Comparison of ENCODE assay signal across 8 cellular contexts in genomic region chr4:184733654-184734524, GRCh38. TPM values are rescaled to one million over a fixed set of nuclear protein-coding genes. Genes with fewer than 3 reads are reported as not detected.
DNase-seq lines count a peak whose midpoint lies in the region; ATAC-seq, FAIRE-seq and TF ChIP-seq lines count a peak whose summit lies in the region.

TSS of gene CENPU (minus strand) at chr4:184734096. CDS start at chr4:184734062, 34 bp downstream.

- peaks cover 37% of the 10 kb centered on the region for H3K36me3 ChIP-seq in KOPT-K1 (ENCODE audit: insufficient read depth, low read length)
- no peaks in the 10 kb centered on the region for H3K36me3 ChIP-seq in esophagus squamous epithelium

- H3K36me3 Mint-ChIP-seq in activated T-cell treated with anti-CD3 and anti-CD28 coated beads, Interleukin-2, amount 50 U/mL, for 72 hours (ENCODE audit: insufficient read depth in 2 of 2), result peaks cover 2 to 20% of the 10 kb centered on the region in 2 donors

- H3K27me3 Mint-ChIP-seq in activated T-cell treated with anti-CD3 and anti-CD28 coated beads, Interleukin-2, amount 50 U/mL, for 72 hours (ENCODE audit: low read depth), result no peaks in the 10 kb centered on the region

- H3K27ac Mint-ChIP-seq in activated T-cell treated with anti-CD3 and anti-CD28 coated beads, Interleukin-2, amount 50 U/mL, for 72 hours, result peak within 1 kb of the TSS; percentile 87

- H3K9me3 ChIP-seq in KOPT-K1 (ENCODE audit: insufficient read depth, low read length, poor library complexity, severe bottlenecking) (no peaks in the 10 kb centered on the region), esophagus squamous epithelium (no peaks in the 10 kb centered on the region)

- ATAC-seq in GM21786 (IDR thresholded peaks at IDR 0.05; ENCODE audit: unreplicated experiment), result peak; percentile 90
- peak; percentile 91 to 92 for ATAC-seq in activated T-cell treated with anti-CD3 and anti-CD28 coated beads, Interleukin-2, amount 50 U/mL, for 72 hours (replicated peaks in 1 of 2)

- H3K4me3 Mint-ChIP-seq in activated T-cell treated with anti-CD3 and anti-CD28 coated beads, Interleukin-2, amount 50 U/mL, for 72 hours, result peak within 1 kb of the TSS; percentile 99 to 100

- intact Hi-C loops in esophagus squamous epithelium (cut with DNase I), result no loop called here

- H3K4me1 Mint-ChIP-seq in activated T-cell treated with anti-CD3 and anti-CD28 coated beads, Interleukin-2, amount 50 U/mL, for 72 hours (ENCODE audit: low read depth), result peaks cover 31% of the 10 kb centered on the region

- H3K27ac ChIP-seq in KOPT-K1 (ENCODE audit: low read depth, low read length, poor library complexity, severe bottlenecking), result peak within 1 kb of the TSS; percentile 91
- H3K27ac ChIP-seq in esophagus squamous epithelium, result peak within 1 kb of the TSS; percentile 78 to 96 (median 92)

- no peaks in the 10 kb centered on the region for H3K9me3 Mint-ChIP-seq in activated T-cell treated with anti-CD3 and anti-CD28 coated beads, Interleukin-2, amount 50 U/mL, for 72 hours

- peak in 2 of 6 experiments; percentile 39 for TF ChIP-seq CTCF in esophagus squamous epithelium (IDR thresholded peaks at IDR 0.05)

- no peaks in the 10 kb centered on the region for H3K27me3 ChIP-seq in esophagus squamous epithelium

- peaks cover 3 to 56% (median 11%) of the 10 kb centered on the region in 3 donors for H3K4me1 ChIP-seq in esophagus squamous epithelium

- peak in 3 of 4 donors; percentile 8 to 78 (median 33) for TF ChIP-seq POLR2A in esophagus squamous epithelium (IDR thresholded peaks at IDR 0.05)

- peak; percentile 31 for FAIRE-seq in RCC 7860 (lab: Jason Lieb, UNC)

- DNase-seq in DMS79 (lab: John Stamatoyannopoulos, UW) (peak; percentile 94), RCC 7860 (ENCODE audit: low spot score) (peak; percentile 93), esophagus squamous epithelium (lab: John Stamatoyannopoulos, UW) (peak; percentile 57), myocyte (ENCODE audit: low read depth) (peak; percentile 100)
- DNase-seq in activated T-cell treated with anti-CD3 and anti-CD28 coated beads, Interleukin-2, amount 50 U/mL, for 72 hours, result peak; percentile 97 to 98
- peak; percentile 91 to 95 for DNase-seq in stimulated activated CD8-positive, alpha-beta memory T cell treated with anti-CD3 and anti-CD28 coated beads, Interleukin-7, amount 100 ng/mL, for 48 hours (ENCODE audit: extremely low read depth in 1 of 2, low read depth in 1 of 2)

- 0 to 1% methylated on average over 9 to 19 of the region's 69 CpGs for WGBS in esophagus squamous epithelium, 2 donors

- H3K4me3 ChIP-seq in esophagus squamous epithelium, result peak within 1 kb of the TSS; percentile 71 to 96 (median 90)

RNA-seq across cellular contexts. Expression of gene CENPU, which starts in this region (rescaled TPM):
- 10 to 100 TPM; 80.9 to 82.3 TPM for total RNA-seq in activated T-cell treated with anti-CD3 and anti-CD28 coated beads, Interleukin-2, amount 50 U/mL, for 72 hours
- total RNA-seq in esophagus squamous epithelium (10 to 100 TPM in 3 of 4 donors, 1 to 10 TPM in 1; 4.8 to 34.6 (median 18.1) TPM), myocyte (18.1 and 18.4 TPM in 2 replicates)
- 5.2 TPM for polyA plus RNA-seq in myocyte (2012)

Comparison
In these comparisons a context has a peak if more than half of its experiments do, and no peak if none do; other contexts are left out.
1. Peak in every context shown above with its lines: DNase-seq, ATAC-seq, H3K4me3 ChIP-seq and H3K27ac ChIP-seq.